In the genomic region with DNA sequence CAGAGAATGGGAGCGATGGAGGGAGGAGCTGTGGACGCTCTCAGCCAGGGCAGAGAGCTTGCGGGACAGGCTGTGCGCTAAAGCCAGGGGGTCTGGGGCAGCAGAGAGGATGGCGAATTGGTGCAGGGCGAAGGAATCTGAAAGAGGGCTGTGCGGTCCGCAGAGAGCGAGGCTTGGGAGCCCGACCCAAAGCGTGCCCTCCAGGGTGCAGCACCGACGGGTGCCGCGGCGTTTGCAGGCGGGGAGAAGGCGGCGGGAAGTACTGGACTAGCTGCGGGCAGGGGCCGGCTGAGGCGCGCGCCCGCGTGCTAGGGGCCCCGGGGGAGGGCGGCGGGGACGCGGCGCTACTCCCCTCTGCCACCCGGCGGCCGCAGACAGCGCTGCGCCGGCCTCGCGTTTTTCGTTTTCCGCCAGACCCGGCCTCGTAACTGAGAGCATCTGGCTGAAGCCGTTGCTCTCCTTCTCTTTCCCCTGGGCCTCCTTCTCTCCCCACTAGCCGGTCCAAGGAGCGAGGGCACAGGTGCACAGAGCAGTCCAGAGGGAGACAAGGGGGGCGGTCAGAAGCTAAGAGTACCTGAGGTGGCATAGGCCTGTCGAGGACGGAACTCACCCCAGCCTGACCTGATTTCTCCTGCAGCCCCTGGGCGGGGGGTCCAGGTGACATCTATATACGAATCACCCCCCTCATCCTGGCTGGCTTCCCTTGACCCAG, we compare ENCODE assay signal across 8 cellular contexts. TPM values are rescaled to one million over a fixed set of nuclear protein-coding genes. Genes with fewer than 3 reads are reported as not detected.
DNase-seq lines count a peak whose midpoint lies in the region; ATAC-seq and TF ChIP-seq lines count a peak whose summit lies in the region.

No MANE protein-coding gene starts in this region.

- H3K4me3 ChIP-seq in esophagus muscularis mucosa, result peak overlapping the region; percentile 44 to 66 (median 56)
- no peak overlapping the region for H3K4me3 ChIP-seq in mucosa of descending colon

- CTCF ChIA-PET in activated CD8-positive, alpha-beta memory T cell treated with anti-CD3 and anti-CD28 coated beads, Interleukin-2, amount 10 ng/mL, durations not matched to agents 7 days and 5 days (lab: Charles Lee), result interaction anchor here (1.4 kb wide), 1 partner anchor 23 kb away, joined by 4 read pairs; no protein-coding TSS in a partner anchor

- H3K4me1 Mint-ChIP-seq in activated CD8-positive, alpha-beta memory T cell treated with anti-CD3 and anti-CD28 coated beads, Interleukin-2, amount 10 ng/mL, durations not matched to agents 7 days and 5 days, result peaks cover 2% of the 10 kb centered on the region
- peaks cover 6% of the 10 kb centered on the region for H3K4me1 Mint-ChIP-seq in stimulated activated effector memory CD8-positive, alpha-beta T cell treated with anti-CD3 and anti-CD28 coated beads, Interleukin-12 subunit alpha, Interleukin-12 subunit beta, amount 100 ng/mL, for 72 hours

- peaks cover 11 to 18% (median 16%) of the 10 kb centered on the region in 4 donors for H3K4me1 ChIP-seq in esophagus muscularis mucosa
- H3K4me1 ChIP-seq in mucosa of descending colon (ENCODE audit: low read depth), result peaks cover 3% of the 10 kb centered on the region

- peak; percentile 84 for ATAC-seq in activated CD8-positive, alpha-beta memory T cell treated with anti-CD3 and anti-CD28 coated beads, Interleukin-2, amount 10 ng/mL, durations not matched to agents 7 days and 5 days
- peak; percentile 91 for ATAC-seq in mucosa of descending colon
- ATAC-seq in stimulated activated effector memory CD8-positive, alpha-beta T cell treated with anti-CD3 and anti-CD28 coated beads, Interleukin-12 subunit alpha, Interleukin-12 subunit beta, amount 100 ng/mL, for 72 hours, result peak; percentile 73

- no peaks in the 10 kb centered on the region for H3K9me3 Mint-ChIP-seq in activated CD8-positive, alpha-beta memory T cell treated with anti-CD3 and anti-CD28 coated beads, Interleukin-2, amount 10 ng/mL, durations not matched to agents 7 days and 5 days (ENCODE audit: low read depth)
- no peaks in the 10 kb centered on the region for H3K9me3 Mint-ChIP-seq in stimulated activated effector memory CD8-positive, alpha-beta T cell treated with anti-CD3 and anti-CD28 coated beads, Interleukin-12 subunit alpha, Interleukin-12 subunit beta, amount 100 ng/mL, for 72 hours

- DNase-seq in NCI-H1436 (lab: John Stamatoyannopoulos, UW) (peak; percentile 54), NCI-H1436 treated with DMSO at 0.1 percent for 48 hours (lab: John Stamatoyannopoulos, UW) (no peak), NCI-H1092 (lab: John Stamatoyannopoulos, UW) (peak; percentile 52), esophagus muscularis mucosa (ENCODE audit: extremely low spot score) (no peak), mucosa of descending colon (peak; percentile 27 to 64 (median 49)), GOT3 (lab: John Stamatoyannopoulos, UW) (no peak)
- DNase-seq in activated CD8-positive, alpha-beta memory T cell treated with anti-CD3 and anti-CD28 coated beads, Interleukin-2, amount 10 ng/mL, durations not matched to agents 7 days and 5 days, result no peak
- peak; percentile 48 to 65 for DNase-seq in stimulated activated effector memory CD8-positive, alpha-beta T cell treated with anti-CD3 and anti-CD28 coated beads, Interleukin-12 subunit alpha, Interleukin-12 subunit beta, amount 100 ng/mL, for 72 hours (ENCODE audit: low spot score in 2 of 2)

- 25% methylated on average over 11 of the region's 52 CpGs for WGBS in esophagus muscularis mucosa

- H3K27ac Mint-ChIP-seq in activated CD8-positive, alpha-beta memory T cell treated with anti-CD3 and anti-CD28 coated beads, Interleukin-2, amount 10 ng/mL, durations not matched to agents 7 days and 5 days, result no peak overlapping the region
- no peak overlapping the region for H3K27ac Mint-ChIP-seq in stimulated activated effector memory CD8-positive, alpha-beta T cell treated with anti-CD3 and anti-CD28 coated beads, Interleukin-12 subunit alpha, Interleukin-12 subunit beta, amount 100 ng/mL, for 72 hours

- H3K36me3 ChIP-seq in esophagus muscularis mucosa (no peaks in the 10 kb centered on the region), mucosa of descending colon (ENCODE audit: low read depth) (no peaks in the 10 kb centered on the region)

- TF ChIP-seq CTCF in esophagus muscularis mucosa (IDR thresholded peaks at IDR 0.05), result peak; percentile 69 to 85 (median 79)
- peak; percentile 48 for TF ChIP-seq CTCF in mucosa of descending colon (IDR thresholded peaks at IDR 0.05)

- intact Hi-C loops in esophagus muscularis mucosa (cut with DNase I) (no loop called here), mucosa of descending colon (cut with DNase I, micrococcal nuclease) (no loop called here)

- H3K4me3 Mint-ChIP-seq in activated CD8-positive, alpha-beta memory T cell treated with anti-CD3 and anti-CD28 coated beads, Interleukin-2, amount 10 ng/mL, durations not matched to agents 7 days and 5 days, result no peak overlapping the region
- H3K4me3 Mint-ChIP-seq in stimulated activated effector memory CD8-positive, alpha-beta T cell treated with anti-CD3 and anti-CD28 coated beads, Interleukin-12 subunit alpha, Interleukin-12 subunit beta, amount 100 ng/mL, for 72 hours, result peak overlapping the region; percentile 54

- no peak overlapping the region for H3K27ac ChIP-seq in esophagus muscularis mucosa (replicated peaks in 1 of 4)

- H3K27me3 ChIP-seq in esophagus muscularis mucosa, result peaks cover 0 to 44% (median 2%) of the 10 kb centered on the region in 4 donors

- no peak for TF ChIP-seq POLR2A in esophagus muscularis mucosa (IDR thresholded peaks at IDR 0.05; ENCODE audit: low read depth)

- no peaks in the 10 kb centered on the region for H3K36me3 Mint-ChIP-seq in activated CD8-positive, alpha-beta memory T cell treated with anti-CD3 and anti-CD28 coated beads, Interleukin-2, amount 10 ng/mL, durations not matched to agents 7 days and 5 days
- no peaks in the 10 kb centered on the region for H3K36me3 Mint-ChIP-seq in stimulated activated effector memory CD8-positive, alpha-beta T cell treated with anti-CD3 and anti-CD28 coated beads, Interleukin-12 subunit alpha, Interleukin-12 subunit beta, amount 100 ng/mL, for 72 hours

- peaks cover 11% of the 10 kb centered on the region for H3K27me3 Mint-ChIP-seq in activated CD8-positive, alpha-beta memory T cell treated with anti-CD3 and anti-CD28 coated beads, Interleukin-2, amount 10 ng/mL, durations not matched to agents 7 days and 5 days

- TF ChIP-seq EP300 in esophagus muscularis mucosa (IDR thresholded peaks at IDR 0.05), result no peak

- H3K9me3 ChIP-seq in esophagus muscularis mucosa, result no peaks in the 10 kb centered on the region
- H3K9me3 ChIP-seq in mucosa of descending colon, result no peaks in the 10 kb centered on the region

RNA-seq across cellular contexts. Expression of a gene that starts 24.9 kb away (rescaled TPM):
- under 1 TPM in 1 of 2 experiments, not detected in 1; 0.33 TPM for total RNA-seq in activated CD8-positive, alpha-beta memory T cell treated with anti-CD3 and anti-CD28 coated beads, Interleukin-2, amount 10 ng/mL, durations not matched to agents 7 days and 5 days
- total RNA-seq in esophagus muscularis mucosa (under 1 TPM in 3 of 4 donors, not detected in 1; 0.17 to 0.78 (median 0.34) TPM), mucosa of descending colon (1 to 10 TPM in 2 of 3 donors, not detected in 1; 1.3 to 5.1 TPM)

Comparison
In these comparisons a context has a peak if more than half of its experiments do, and no peak if none do; other contexts are left out.
1. DNase-seq: peak in NCI-H1436 (single experiment), NCI-H1092 (single experiment), mucosa of descending colon (3 of 3) and stimulated activated effector memory CD8-positive, alpha-beta T cell treated with anti-CD3 and anti-CD28 coated beads, Interleukin-12 subunit alpha, Interleukin-12 subunit beta, amount 100 ng/mL, for 72 hours (2 of 2); none in NCI-H1436 treated with DMSO at 0.1 percent for 48 hours (single experiment), activated CD8-positive, alpha-beta memory T cell treated with anti-CD3 and anti-CD28 coated beads, Interleukin-2, amount 10 ng/mL, durations not matched to agents 7 days and 5 days (single experiment), esophagus muscularis mucosa (single experiment) and GOT3 (single experiment).
2. Peak in every context shown above with its lines, with median percentiles within 50 percentile points of each other: ATAC-seq.